16 cellular contexts compared by ENCODE assay signal in the genomic region with DNA sequence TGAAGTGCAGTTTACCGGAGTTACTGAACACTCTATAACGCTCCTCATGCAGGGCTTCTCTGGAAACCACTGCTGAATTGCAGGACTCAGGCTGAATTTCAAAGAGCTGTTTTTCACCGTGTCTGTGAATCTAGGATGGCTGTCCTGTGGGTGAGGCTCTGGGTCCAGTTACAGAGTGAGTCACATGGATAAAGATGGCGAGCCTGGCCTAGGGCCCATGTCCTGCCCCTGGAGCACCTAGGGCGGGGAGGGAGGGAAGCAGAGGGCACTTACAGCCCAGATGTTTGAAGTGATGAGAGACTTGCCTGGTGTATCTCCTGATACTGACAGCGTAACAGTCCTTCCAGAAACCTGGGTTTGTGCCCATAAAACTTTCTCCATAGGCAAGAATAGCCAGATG.
DNase-seq lines count a peak whose midpoint lies in the region; ATAC-seq, FAIRE-seq and TF ChIP-seq lines count a peak whose summit lies in the region.
"Had no signal": no experiment of that assay in that cellular context is flagged by ENCODE, and none has a peak within 500 bp of the region (broad histone marks: within the 10 kb centered on the region; RNA-seq: fewer than 3 reads in every experiment).

No MANE protein-coding gene starts in this region.

- CTCF ChIA-PET in HCT116 (lab: Charles Lee) = interaction anchor here (1.1 to 2.5 kb wide), 5 partner anchors 9 to 585 kb away, joined by 3 to 12 read pairs (median 6); partner anchors contain the start of gene IRS1

- RAD21 ChIA-PET in HCT116 (lab: Charles Lee; ENCODE audit: low non-redundant PET in 1 of 2, low total read pairs in 2 of 2, uncharacterized antibody in 2 of 2, unreplicated experiment in 2 of 2) = interaction anchor here in 1 of 2 experiments (0.8 to 1.6 kb wide), 2 partner anchors 27 to 367 kb away, joined by 3 read pairs; no protein-coding TSS in a partner anchor

- no peaks in the 10 kb centered on the region for H3K9me3 Mint-ChIP-seq in GM23338
- H3K9me3 Mint-ChIP-seq in astrocyte (ENCODE audit: unreplicated experiment) = no peaks in the 10 kb centered on the region
- H3K9me3 Mint-ChIP-seq: CD4-positive, alpha-beta memory T cell had no signal

- H3K4me1 ChIP-seq in GM23338 (ENCODE audit: insufficient read depth) (no peaks in the 10 kb centered on the region), HCT116 (ENCODE audit: control insufficient read depth in 1 of 2, insufficient read depth in 2 of 2, low read length in 2 of 2) (peaks cover 37 to 50% of the 10 kb centered on the region in 2 experiments), astrocyte (ENCODE audit: insufficient read depth, low read length) (peaks cover 12% of the 10 kb centered on the region), osteoblast (ENCODE audit: insufficient read depth, low read length) (peaks cover 34% of the 10 kb centered on the region)
- H3K4me1 ChIP-seq: BE2C had no signal

- H3K27ac ChIP-seq in GM23338 (ENCODE audit: low read depth) (no peak overlapping the region), HCT116 (ENCODE audit: low read depth, low read length) (peak overlapping the region; percentile 94), astrocyte (ENCODE audit: low read depth, low read length) (no peak overlapping the region), osteoblast (ENCODE audit: low read depth, low read length) (no peak overlapping the region)
- H3K27ac ChIP-seq: C4-2B, GM23248, HL-60 had no signal

- no peak overlapping the region for H3K4me3 ChIP-seq in GM23338
- H3K4me3 ChIP-seq in HCT116 (replicated peaks in 1 of 2; ENCODE audit: low read depth in 1 of 2, low read length in 2 of 2) = no peak overlapping the region
- H3K4me3 ChIP-seq in astrocyte (ENCODE audit: insufficient read depth, low read depth, low read length) = no peak overlapping the region
- H3K4me3 ChIP-seq in osteoblast (ENCODE audit: insufficient read depth, low read length) = no peak overlapping the region
- H3K4me3 ChIP-seq: A549, GM23248, K562 had no signal

- TF ChIP-seq POLR2A in HCT116 (IDR thresholded peaks at IDR 0.05; ENCODE audit: borderline replicate concordance, extremely low read depth, insufficient read depth, insufficient read length) = no peak

- POLR2A ChIA-PET in HCT116 (lab: Charles Lee) = interaction anchor here (1.6 to 2.0 kb wide), 2 partner anchors 360 to 433 kb away, joined by 3 to 7 read pairs; no protein-coding TSS in a partner anchor

- H3F3A ChIP-seq in GM23338 (replicated peaks; ENCODE audit: low read depth) = no peaks in the 10 kb centered on the region

- BruUV-seq in HCT116 (replicated peaks; lab: Mats Ljungman, UMichigan) = no TSS peak

- H3K27me3 Mint-ChIP-seq in GM23338 (ENCODE audit: insufficient read depth, low read depth, poor library complexity) (no peaks in the 10 kb centered on the region), astrocyte (ENCODE audit: low read depth, unreplicated experiment) (no peaks in the 10 kb centered on the region)

- DNase-seq in GM23338 (ENCODE audit: low spot score) = no peak
- DNase-seq in HCT116 (ENCODE audit: low read depth, low spot score) = no peak
- no peak for DNase-seq in astrocyte (ENCODE audit: low read depth)
- DNase-seq in sciatic nerve (ENCODE audit: low spot score) = no peak
- DNase-seq in SW480 (ENCODE audit: low spot score) = no peak
- DNase-seq in osteoblast (ENCODE audit: insufficient read length, low spot score, missing footprints) = no peak
- no peak for DNase-seq in mesenteric fat pad (ENCODE audit: low spot score)
- DNase-seq: GF-D8 had no signal

- H3K27me3 ChIP-seq in GM23338 (ENCODE audit: insufficient read depth) (no peaks in the 10 kb centered on the region), HCT116 (ENCODE audit: insufficient read depth, low read length) (no peaks in the 10 kb centered on the region), astrocyte (ENCODE audit: insufficient read depth, low read length) (no peaks in the 10 kb centered on the region), osteoblast (ENCODE audit: insufficient read depth, low read length) (no peaks in the 10 kb centered on the region)
- H3K27me3 ChIP-seq: BE2C had no signal

- H3K27ac Mint-ChIP-seq in GM23338 (no peak overlapping the region), astrocyte (ENCODE audit: unreplicated experiment) (peak overlapping the region; percentile 26)
- H3K27ac Mint-ChIP-seq: CD4-positive, alpha-beta memory T cell had no signal

- TF ChIP-seq CTCF in GM23338 (conservative IDR thresholded peaks at IDR 0.05; ENCODE audit: low read depth in 2 of 2) (no peak), HCT116 (IDR thresholded peaks at IDR 0.05 in 2 of 3, conservative IDR thresholded peaks at IDR 0.05 in 1 of 3; ENCODE audit: borderline replicate concordance in 1 of 3, insufficient read depth in 1 of 3, low read depth in 2 of 3, low read length in 2 of 3) (no peak), astrocyte (IDR thresholded peaks at IDR 0.05; ENCODE audit: insufficient read depth, low read depth, low read length) (no peak), osteoblast (IDR thresholded peaks at IDR 0.05; ENCODE audit: extremely low read depth, low read depth, low read length) (no peak)

- intact Hi-C loops in HCT116 (cut with micrococcal nuclease) (loop anchor here (2.0 to 10.0 kb wide), 6 partner anchors 102 to 768 kb away; no protein-coding TSS in a partner anchor), sciatic nerve (cut with DNase I) (no loop called here)

- no peak for FAIRE-seq in astrocyte (lab: Jason Lieb, UNC)
- FAIRE-seq: A549, K562 had no signal

- no peaks in the 10 kb centered on the region for H3K79me2 ChIP-seq in GM23338 (replicated peaks; ENCODE audit: insufficient read depth)
- H3K79me2 ChIP-seq in HCT116 (ENCODE audit: insufficient read depth, low read length) = no peaks in the 10 kb centered on the region
- H3K79me2 ChIP-seq in astrocyte (ENCODE audit: insufficient read depth, low read length) = no peaks in the 10 kb centered on the region
- no peaks in the 10 kb centered on the region for H3K79me2 ChIP-seq in osteoblast (ENCODE audit: insufficient read depth, low read length)

- H3K36me3 Mint-ChIP-seq in GM23338 (ENCODE audit: low read depth) = no peaks in the 10 kb centered on the region
- H3K36me3 Mint-ChIP-seq in astrocyte (ENCODE audit: low read depth, unreplicated experiment) = no peaks in the 10 kb centered on the region
- H3K36me3 Mint-ChIP-seq: CD4-positive, alpha-beta memory T cell had no signal

- no peaks in the 10 kb centered on the region for H3K9me3 ChIP-seq in HCT116 (ENCODE audit: control insufficient read depth in 1 of 2, insufficient read depth in 1 of 2, low read depth in 1 of 2, low read length in 2 of 2)
- H3K9me3 ChIP-seq in astrocyte (ENCODE audit: insufficient read depth, low read depth, low read length) = no peaks in the 10 kb centered on the region
- no peaks in the 10 kb centered on the region for H3K9me3 ChIP-seq in osteoblast (ENCODE audit: low read depth, low read length)
- H3K9me3 ChIP-seq: A549, BE2C had no signal

- ATAC-seq in GM23338 (no peak), HCT116 (peak; percentile 49), sciatic nerve (peak; percentile 32), GM18909 (IDR thresholded peaks at IDR 0.05; ENCODE audit: poor library complexity, unreplicated experiment) (no peak)

- TF ChIP-seq RAD21 in HCT116 (IDR thresholded peaks at IDR 0.05; ENCODE audit: low read depth) = no peak

- H3K4me2 ChIP-seq in GM23338 (no peak overlapping the region), HCT116 (ENCODE audit: low read length) (peak overlapping the region; percentile 2), astrocyte (ENCODE audit: low read length) (no peak overlapping the region), osteoblast (ENCODE audit: insufficient read depth, low read length) (no peak overlapping the region)
- H3K4me2 ChIP-seq: A549 had no signal

- 0 out of 2 replicates have a peak overlapping the region, but pooled peaks have one; percentile 15 for H2AFZ ChIP-seq in GM23338
- no peak overlapping the region for H2AFZ ChIP-seq in HCT116 (ENCODE audit: low read depth, low read length, poor library complexity, severe bottlenecking)
- no peak overlapping the region for H2AFZ ChIP-seq in astrocyte (ENCODE audit: low read depth, low read length)
- H2AFZ ChIP-seq in osteoblast (ENCODE audit: low read length) = no peak overlapping the region
- H2AFZ ChIP-seq: GM23248 had no signal

- no peak overlapping the region for H3K4me3 Mint-ChIP-seq in GM23338
- H3K4me3 Mint-ChIP-seq in astrocyte (ENCODE audit: unreplicated experiment) = no peak overlapping the region
- H3K4me3 Mint-ChIP-seq: CD4-positive, alpha-beta memory T cell had no signal

- H3K9me2 ChIP-seq in GM23338 (ENCODE audit: insufficient read depth) (no peaks in the 10 kb centered on the region), HCT116 (ENCODE audit: insufficient read depth) (no peaks in the 10 kb centered on the region)

- no peaks in the 10 kb centered on the region for H3K36me3 ChIP-seq in GM23338 (ENCODE audit: insufficient read depth)
- 0 out of 4 replicates have a peak, but pooled peaks cover 0 to 4% of the 10 kb centered on the region in 2 experiments for H3K36me3 ChIP-seq in HCT116 (ENCODE audit: control insufficient read depth in 1 of 2, insufficient read depth in 2 of 2, low read length in 2 of 2)
- H3K36me3 ChIP-seq in astrocyte (ENCODE audit: insufficient read depth, low read length) = no peaks in the 10 kb centered on the region
- no peaks in the 10 kb centered on the region for H3K36me3 ChIP-seq in osteoblast (ENCODE audit: insufficient read depth, low read length)
- H3K36me3 ChIP-seq: BE2C had no signal

- 0 out of 2 replicates have a peak overlapping the region, but pooled peaks have one; percentile 11 for H3K9ac ChIP-seq in HCT116 (ENCODE audit: low read length)
- no peak overlapping the region for H3K9ac ChIP-seq in astrocyte (ENCODE audit: low read length)
- H3K9ac ChIP-seq: GM23248 had no signal

- H3K4me1 Mint-ChIP-seq in GM23338 (peaks cover 5% of the 10 kb centered on the region; the same call in 2 of the 3 replicates), astrocyte (ENCODE audit: low read depth, unreplicated experiment) (peaks cover 13% of the 10 kb centered on the region)

- H4K20me1 ChIP-seq in GM23338 (replicated peaks; ENCODE audit: insufficient read depth) (no peaks in the 10 kb centered on the region), HCT116 (ENCODE audit: insufficient read depth) (no peaks in the 10 kb centered on the region), astrocyte (ENCODE audit: insufficient read depth, low read length) (no peaks in the 10 kb centered on the region), osteoblast (ENCODE audit: insufficient read depth, low read length) (no peaks in the 10 kb centered on the region)

TF ChIP-seq in GM23338, 12 proteins besides CTCF, POLR2A, EP300 and RAD21 (continues in another document):
- TF ChIP-seq ZNF331 (CRISPR knock-in tag; IDR thresholded peaks at IDR 0.05; ENCODE audit: low read depth) (no peak), POLR2AphosphoS5 (IDR thresholded peaks at IDR 0.05; ENCODE audit: low read depth) (no peak), STAT1 (IDR thresholded peaks at IDR 0.05; ENCODE audit: unreplicated experiment) (no peak), CREB1 (CRISPR knock-in tag; IDR thresholded peaks at IDR 0.05; ENCODE audit: low read depth) (no peak)

TF ChIP-seq in HCT116, 20 proteins besides CTCF, POLR2A, EP300 and RAD21 (continues in another document):
- TF ChIP-seq CBX3 (IDR thresholded peaks at IDR 0.05; ENCODE audit: low read depth) = no peak
- no peak for TF ChIP-seq MAX (IDR thresholded peaks at IDR 0.05)

Comparison
In these comparisons a context has a peak if more than half of its experiments do, and no peak if none do; other contexts are left out.
1. ATAC-seq: peak in HCT116 (single experiment) and sciatic nerve (single experiment); none in GM23338 (single experiment) and GM18909 (single experiment).